15 cellular contexts compared by ENCODE assay signal in the genomic region with DNA sequence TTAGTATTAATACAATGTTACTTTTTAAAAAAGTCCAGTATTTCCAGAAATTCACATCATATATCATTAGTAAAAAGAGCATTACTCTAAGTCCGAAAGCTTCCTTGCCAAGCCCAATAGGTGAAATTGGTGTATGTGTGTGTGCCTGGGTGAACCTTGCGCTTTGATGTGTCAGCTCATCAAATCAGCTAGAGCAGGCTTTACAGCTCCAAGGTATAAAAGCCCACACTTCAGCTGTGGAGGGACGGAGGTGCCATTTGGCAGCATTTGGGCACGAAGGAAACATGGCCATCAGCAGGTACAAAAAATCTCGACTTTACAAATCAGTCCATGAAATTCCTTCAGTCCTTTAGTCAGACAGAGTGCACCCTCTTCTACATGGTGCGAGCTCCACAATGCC.
DNase-seq lines count a peak whose midpoint lies in the region; ATAC-seq and TF ChIP-seq lines count a peak whose summit lies in the region.
"Had no signal": no experiment of that assay in that cellular context is flagged by ENCODE, and none has a peak within 500 bp of the region (broad histone marks: within the 10 kb centered on the region; RNA-seq: fewer than 3 reads in every experiment).

No MANE protein-coding gene starts in this region.

- no peaks in the 10 kb centered on the region for H3K36me3 Mint-ChIP-seq in activated naive CD4-positive, alpha-beta T cell treated with anti-CD3 and anti-CD28 coated beads, Interleukin-2, amount 50 U/mL, for 24 hours
- peaks cover 6% of the 10 kb centered on the region for H3K36me3 Mint-ChIP-seq in stimulated activated effector memory CD8-positive, alpha-beta T cell treated with anti-CD3 and anti-CD28 coated beads, Interleukin-12 subunit alpha, Interleukin-12 subunit beta, amount 100 ng/mL, for 72 hours
- no peaks in the 10 kb centered on the region for H3K36me3 Mint-ChIP-seq in neural progenitor cell

- peaks cover 80% of the 10 kb centered on the region for H3K4me1 Mint-ChIP-seq in activated naive CD4-positive, alpha-beta T cell treated with anti-CD3 and anti-CD28 coated beads, Interleukin-2, amount 50 U/mL, for 24 hours
- H3K4me1 Mint-ChIP-seq in stimulated activated effector memory CD8-positive, alpha-beta T cell treated with anti-CD3 and anti-CD28 coated beads, Interleukin-12 subunit alpha, Interleukin-12 subunit beta, amount 100 ng/mL, for 72 hours = peaks cover 52% of the 10 kb centered on the region
- H3K4me1 Mint-ChIP-seq in neural progenitor cell = no peaks in the 10 kb centered on the region

- ATAC-seq in stimulated activated effector memory CD8-positive, alpha-beta T cell treated with anti-CD3 and anti-CD28 coated beads, Interleukin-12 subunit alpha, Interleukin-12 subunit beta, amount 100 ng/mL, for 72 hours = no peak
- ATAC-seq in GM18517 (IDR thresholded peaks at IDR 0.05; ENCODE audit: unreplicated experiment) = no peak
- ATAC-seq: esophagus mucosa had no signal

- H3K9ac ChIP-seq in neural progenitor cell = no peak overlapping the region

- H3K9me3 ChIP-seq in Peyer's patch (no peaks in the 10 kb centered on the region), neural progenitor cell (ENCODE audit: low read depth) (no peaks in the 10 kb centered on the region)
- H3K9me3 ChIP-seq: neutrophil had no signal

- no peak for TF ChIP-seq POLR2A in Peyer's patch (IDR thresholded peaks at IDR 0.05)

- H3F3A ChIP-seq in neural progenitor cell (ENCODE audit: low read depth) = no peaks in the 10 kb centered on the region

- H3K36me3 ChIP-seq in Peyer's patch (no peaks in the 10 kb centered on the region), neural progenitor cell (no peaks in the 10 kb centered on the region)
- H3K36me3 ChIP-seq: neutrophil had no signal

- H3K27me3 ChIP-seq in Peyer's patch = no peaks in the 10 kb centered on the region
- H3K27me3 ChIP-seq in neural progenitor cell = peaks cover 53% of the 10 kb centered on the region
- H3K27me3 ChIP-seq: neutrophil had no signal

- no peaks in the 10 kb centered on the region for H4K20me1 ChIP-seq in neural progenitor cell (ENCODE audit: low read depth)

- H3K4me2 ChIP-seq in neural progenitor cell = no peak overlapping the region

- H3K79me2 ChIP-seq in neural progenitor cell (ENCODE audit: low read depth) = no peaks in the 10 kb centered on the region

- H3K9me3 Mint-ChIP-seq in activated naive CD4-positive, alpha-beta T cell treated with anti-CD3 and anti-CD28 coated beads, Interleukin-2, amount 50 U/mL, for 24 hours = no peaks in the 10 kb centered on the region
- H3K9me3 Mint-ChIP-seq in stimulated activated effector memory CD8-positive, alpha-beta T cell treated with anti-CD3 and anti-CD28 coated beads, Interleukin-12 subunit alpha, Interleukin-12 subunit beta, amount 100 ng/mL, for 72 hours = no peaks in the 10 kb centered on the region
- no peaks in the 10 kb centered on the region for H3K9me3 Mint-ChIP-seq in neural progenitor cell
- H3K9me3 Mint-ChIP-seq: HFFc6 had no signal

- H3K4me1 ChIP-seq in Peyer's patch = no peaks in the 10 kb centered on the region
- H3K4me1 ChIP-seq in neural progenitor cell = no peaks in the 10 kb centered on the region

- no peak overlapping the region for H2AFZ ChIP-seq in neural progenitor cell (replicated peaks)

- peak overlapping the region; percentile 76 for H3K4me3 Mint-ChIP-seq in activated naive CD4-positive, alpha-beta T cell treated with anti-CD3 and anti-CD28 coated beads, Interleukin-2, amount 50 U/mL, for 24 hours
- H3K4me3 Mint-ChIP-seq in stimulated activated effector memory CD8-positive, alpha-beta T cell treated with anti-CD3 and anti-CD28 coated beads, Interleukin-12 subunit alpha, Interleukin-12 subunit beta, amount 100 ng/mL, for 72 hours = peak overlapping the region; percentile 36
- H3K4me3 Mint-ChIP-seq in neural progenitor cell = no peak overlapping the region

- H3K27ac Mint-ChIP-seq in activated naive CD4-positive, alpha-beta T cell treated with anti-CD3 and anti-CD28 coated beads, Interleukin-2, amount 50 U/mL, for 24 hours = peak overlapping the region; percentile 92
- peak overlapping the region; percentile 80 for H3K27ac Mint-ChIP-seq in stimulated activated effector memory CD8-positive, alpha-beta T cell treated with anti-CD3 and anti-CD28 coated beads, Interleukin-12 subunit alpha, Interleukin-12 subunit beta, amount 100 ng/mL, for 72 hours
- H3K27ac Mint-ChIP-seq in neural progenitor cell = no peak overlapping the region

- H3K27me3 Mint-ChIP-seq in activated naive CD4-positive, alpha-beta T cell treated with anti-CD3 and anti-CD28 coated beads, Interleukin-2, amount 50 U/mL, for 24 hours = no peaks in the 10 kb centered on the region
- H3K27me3 Mint-ChIP-seq in neural progenitor cell (ENCODE audit: insufficient read depth, low read depth) = no peaks in the 10 kb centered on the region

- H3K27ac ChIP-seq in Peyer's patch (peak overlapping the region; percentile 3 to 14 (median 10)), neural progenitor cell (no peak overlapping the region)
- H3K27ac ChIP-seq: coronary artery, neutrophil had no signal

- no peak overlapping the region for H3K4me3 ChIP-seq in Peyer's patch
- H3K4me3 ChIP-seq in neural progenitor cell = no peak overlapping the region
- H3K4me3 ChIP-seq: coronary artery had no signal

- TF ChIP-seq CTCF in Peyer's patch (IDR thresholded peaks at IDR 0.05) = no peak
- TF ChIP-seq CTCF in neural progenitor cell (IDR thresholded peaks at IDR 0.05) = no peak

- DNase-seq in Peyer's patch (peak in 1 of 3 donors; percentile 60), neural progenitor cell (ENCODE audit: low spot score) (no peak), NOMO-1 treated with DMSO at 0.1 percent for 48 hours (lab: John Stamatoyannopoulos, UW; ENCODE audit: unreplicated experiment) (no peak)
- DNase-seq in activated CD4-positive, alpha-beta T cell treated with anti-CD3 and anti-CD28 coated beads, Interleukin-2, amount 50 U/mL, for 4 hours = peak; percentile 51 to 56
- no peak for DNase-seq in stimulated activated effector memory CD8-positive, alpha-beta T cell treated with anti-CD3 and anti-CD28 coated beads, Interleukin-12 subunit alpha, Interleukin-12 subunit beta, amount 100 ng/mL, for 72 hours (ENCODE audit: low spot score in 2 of 2)
- DNase-seq: anterior cingulate cortex, HFFc6, islet precursor cell, mesendoderm, NCI-H1694 had no signal

Comparison
In these comparisons a context has a peak if more than half of its experiments do, and no peak if none do; other contexts are left out.
1. DNase-seq: peak in activated CD4-positive, alpha-beta T cell treated with anti-CD3 and anti-CD28 coated beads, Interleukin-2, amount 50 U/mL, for 4 hours (2 of 2); none in stimulated activated effector memory CD8-positive, alpha-beta T cell treated with anti-CD3 and anti-CD28 coated beads, Interleukin-12 subunit alpha, Interleukin-12 subunit beta, amount 100 ng/mL, for 72 hours (0 of 2), neural progenitor cell (single experiment) and NOMO-1 treated with DMSO at 0.1 percent for 48 hours (single experiment).